36 cellular contexts compared by ENCODE assay signal in the genomic region with DNA sequence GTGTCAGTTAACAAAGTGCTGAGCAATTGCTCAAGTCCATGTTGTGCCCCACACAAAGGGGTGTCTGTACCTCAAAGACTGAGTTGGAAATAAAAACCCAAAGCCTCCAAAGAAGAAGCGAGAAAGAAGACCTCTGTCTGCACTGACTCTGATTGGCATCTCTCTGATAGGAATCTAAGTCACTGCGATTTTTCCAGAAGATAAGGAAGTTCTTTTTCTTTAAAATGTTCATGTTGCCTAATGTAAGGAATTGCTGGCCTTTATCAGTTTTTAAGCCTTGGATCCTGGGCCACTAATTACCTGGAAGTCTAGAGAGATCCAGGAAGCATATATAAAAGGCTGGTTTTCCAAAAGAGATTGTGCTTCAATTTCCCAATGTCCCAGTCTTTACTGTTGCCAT. TPM values are rescaled to one million over a fixed set of nuclear protein-coding genes. Genes with fewer than 3 reads are reported as not detected.
DNase-seq lines count a peak whose midpoint lies in the region; ATAC-seq, FAIRE-seq and TF ChIP-seq lines count a peak whose summit lies in the region.
"Had no signal": no experiment of that assay in that cellular context is flagged by ENCODE, and none has a peak within 500 bp of the region (broad histone marks: within the 10 kb centered on the region; RNA-seq: fewer than 3 reads in every experiment).

No MANE protein-coding gene starts in this region.

- in situ Hi-C loops in gastrocnemius medialis (cut with MboI; ENCODE audit: low sequenced_read_pairs in 4 of 4) = loop anchor here in 1 of 4 donors (25.0 kb wide), 1 partner anchor 464 kb away; no protein-coding TSS in a partner anchor

- H2BK5ac ChIP-seq in H1 (ENCODE audit: low read depth, low read length) = no peak overlapping the region
- no peak overlapping the region for H2BK5ac ChIP-seq in trophoblast cell (ENCODE audit: low read depth, low read length, poor library complexity)

- H3K36me3 Mint-ChIP-seq in GM23338 (ENCODE audit: low read depth) = no peaks in the 10 kb centered on the region
- H3K36me3 Mint-ChIP-seq: CD14-positive monocyte; CD4-positive, alpha-beta memory T cell; CD4-positive, CD25-positive, alpha-beta regulatory T cell; CD8-positive, alpha-beta T cell had no signal

- no peaks in the 10 kb centered on the region for H3K4me1 Mint-ChIP-seq in GM23338
- H3K4me1 Mint-ChIP-seq: B cell; CD14-positive monocyte; CD4-positive, CD25-positive, alpha-beta regulatory T cell; CD8-positive, alpha-beta memory T cell had no signal

- H3K9me2 ChIP-seq in GM23338 (ENCODE audit: insufficient read depth) (no peaks in the 10 kb centered on the region), MM.1S (replicated peaks; ENCODE audit: insufficient read depth, low read length) (no peaks in the 10 kb centered on the region)

- no peaks in the 10 kb centered on the region for H3K23me2 ChIP-seq in H1 (ENCODE audit: low read depth, low read length)

- H3K23ac ChIP-seq in H1 (ENCODE audit: insufficient read length) (no peak overlapping the region), trophoblast cell (ENCODE audit: low read length) (no peak overlapping the region)

- H3K27ac ChIP-seq in GM23338 (ENCODE audit: low read depth) = no peak overlapping the region
- no peak overlapping the region for H3K27ac ChIP-seq in H1 (ENCODE audit: low read depth, low read length)
- H3K27ac ChIP-seq in trophoblast cell (ENCODE audit: low read depth, low read length) = no peak overlapping the region
- H3K27ac ChIP-seq in gastrocnemius medialis = peak overlapping the region in 3 of 4 donors; percentile 9 to 41 (median 34)
- H3K27ac ChIP-seq in dorsolateral prefrontal cortex = no peak overlapping the region
- no peak overlapping the region for H3K27ac ChIP-seq in MM.1S (ENCODE audit: low read length)
- H3K27ac ChIP-seq: 22Rv1; A549; BLaER1; BLaER1 treated with 17β-estradiol and CSF1 and Interleukin-3, amounts not matched to agents 10 nM and 100 nM; C4-2B had no signal

- no peak for TF ChIP-seq RAD21 in H1 (IDR thresholded peaks at IDR 0.05 in 1 of 2, conservative IDR thresholded peaks at IDR 0.05 in 1 of 2; ENCODE audit: low read depth in 2 of 2, low read length in 2 of 2)

- no peak for DNase-seq in GM23338 (ENCODE audit: low spot score)
- no peak for DNase-seq in H1 (ENCODE audit: low read depth in 1 of 2, low spot score in 2 of 2)
- peak; percentile 30 to 90 for DNase-seq in trophoblast cell
- DNase-seq in gastrocnemius medialis = no peak
- no peak for DNase-seq in dorsolateral prefrontal cortex
- no peak for DNase-seq in HT-29 (ENCODE audit: low spot score)
- no peak for DNase-seq in sciatic nerve (ENCODE audit: low spot score)
- DNase-seq in MM.1S = no peak
- DNase-seq: 8988T; ACHN; AML-193; BE2C; C1 segment of cervical spinal cord; Caco-2; Calu3; CD4-positive, alpha-beta memory T cell; CD4-positive, alpha-beta T cell; CD4-positive, CD25-positive, alpha-beta regulatory T cell; CD8-positive, alpha-beta memory T cell; CD8-positive, alpha-beta T cell; COR-L47; DMS 273 treated with DMSO at 0.1 percent for 48 hours; DMS153; DMS79; DMS79 treated with DMSO at 0.1 percent for 48 hours; DND-41; EL had no signal

- H3K27me3 ChIP-seq in GM23338 (ENCODE audit: insufficient read depth) (no peaks in the 10 kb centered on the region), H1 (replicated peaks in 1 of 4; ENCODE audit: control insufficient read depth in 3 of 4, extremely low read depth in 1 of 4, insufficient read depth in 3 of 4, low read length in 3 of 4) (no peaks in the 10 kb centered on the region), trophoblast cell (ENCODE audit: insufficient read depth, low read length) (no peaks in the 10 kb centered on the region), gastrocnemius medialis (no peaks in the 10 kb centered on the region), dorsolateral prefrontal cortex (peaks cover 0 to 17% (median 0%) of the 10 kb centered on the region in 45 donors), MM.1S (replicated peaks; ENCODE audit: insufficient read depth, low read length) (no peaks in the 10 kb centered on the region)
- H3K27me3 ChIP-seq: BE2C; BLaER1; BLaER1 treated with 17β-estradiol and CSF1 and Interleukin-3, amounts not matched to agents 10 nM and 100 nM had no signal

- no peak overlapping the region for H3K4me3 ChIP-seq in GM23338
- no peak overlapping the region for H3K4me3 ChIP-seq in H1 (ENCODE audit: extremely low read depth in 1 of 4, insufficient read depth in 2 of 4, low read depth in 3 of 4, low read length in 4 of 4)
- no peak overlapping the region for H3K4me3 ChIP-seq in trophoblast cell (ENCODE audit: low read depth, low read length)
- H3K4me3 ChIP-seq in gastrocnemius medialis = no peak overlapping the region
- H3K4me3 ChIP-seq in dorsolateral prefrontal cortex = no peak overlapping the region
- no peak overlapping the region for H3K4me3 ChIP-seq in MM.1S (ENCODE audit: low read length)
- H3K4me3 ChIP-seq: A549; BLaER1; BLaER1 treated with 17β-estradiol and CSF1 and Interleukin-3, amounts not matched to agents 10 nM and 100 nM had no signal

- CTCF ChIA-PET in H1 (lab: Charles Lee; ENCODE audit: partially characterized antibody) = no interaction called here

- no peak for TF ChIP-seq EP300 in H1 (IDR thresholded peaks at IDR 0.05; ENCODE audit: borderline replicate concordance in 1 of 2, low read depth in 2 of 2, low read length in 2 of 2)

- peak overlapping the region; percentile 69 for H2AFZ ChIP-seq in GM23338
- peak overlapping the region; percentile 20; the same call in 1 of the 2 replicates for H2AFZ ChIP-seq in H1 (ENCODE audit: low read length)
- no peak overlapping the region for H2AFZ ChIP-seq in trophoblast cell (ENCODE audit: insufficient read depth, low read length, poor library complexity)
- H2AFZ ChIP-seq in MM.1S (ENCODE audit: low read length) = no peak overlapping the region

- no peak overlapping the region for H3K27ac Mint-ChIP-seq in GM23338
- H3K27ac Mint-ChIP-seq: B cell; CD14-positive monocyte; CD4-positive, alpha-beta memory T cell; CD4-positive, alpha-beta T cell; CD4-positive, CD25-positive, alpha-beta regulatory T cell; CD8-positive, alpha-beta T cell had no signal

- no peaks in the 10 kb centered on the region for H4K20me1 ChIP-seq in GM23338 (replicated peaks; ENCODE audit: insufficient read depth)
- no peaks in the 10 kb centered on the region for H4K20me1 ChIP-seq in H1 (replicated peaks in 1 of 2; ENCODE audit: control insufficient read depth in 1 of 2, insufficient read depth in 2 of 2, low read length in 2 of 2)
- H4K20me1 ChIP-seq in MM.1S (ENCODE audit: insufficient read depth, low read length) = no peaks in the 10 kb centered on the region
- H4K20me1 ChIP-seq: BLaER1; BLaER1 treated with 17β-estradiol and CSF1 and Interleukin-3, amounts not matched to agents 10 nM and 100 nM had no signal

- H3K9me3 Mint-ChIP-seq in GM23338 = no peaks in the 10 kb centered on the region; the same call in 2 of the 3 replicates
- H3K9me3 Mint-ChIP-seq: CD14-positive monocyte; CD4-positive, alpha-beta memory T cell; CD4-positive, alpha-beta T cell; CD8-positive, alpha-beta memory T cell; CD8-positive, alpha-beta T cell had no signal

- no peak overlapping the region for H3K18ac ChIP-seq in H1 (ENCODE audit: extremely low read depth, low read length)
- no peak overlapping the region for H3K18ac ChIP-seq in trophoblast cell (ENCODE audit: low read length)

- no peak overlapping the region for H2BK20ac ChIP-seq in H1 (ENCODE audit: low read length)

- H3K56ac ChIP-seq in H1 (replicated peaks; ENCODE audit: insufficient read length, low read depth, low read length) = no peak overlapping the region

- no peak overlapping the region for H4K12ac ChIP-seq in trophoblast cell (ENCODE audit: low read depth, low read length)

- no peak overlapping the region for H3K4me2 ChIP-seq in GM23338
- no peak overlapping the region for H3K4me2 ChIP-seq in H1 (ENCODE audit: insufficient read depth in 1 of 2, low read depth in 2 of 2, low read length in 2 of 2)
- H3K4me2 ChIP-seq in trophoblast cell (ENCODE audit: low read length) = no peak overlapping the region
- H3K4me2 ChIP-seq in MM.1S (ENCODE audit: low read depth, low read length) = no peak overlapping the region
- H3K4me2 ChIP-seq: A549; BLaER1; BLaER1 treated with 17β-estradiol and CSF1 and Interleukin-3, amounts not matched to agents 10 nM and 100 nM had no signal

- intact Hi-C loops in gastrocnemius medialis (cut with DNase I; ENCODE audit: low total_unique reads) = no loop called here
- intact Hi-C loops in dorsolateral prefrontal cortex (cut with DNase I) = no loop called here
- intact Hi-C loops in sciatic nerve (cut with DNase I) = no loop called here

- H3K4me1 ChIP-seq in GM23338 (ENCODE audit: insufficient read depth) = no peaks in the 10 kb centered on the region
- H3K4me1 ChIP-seq in H1 (replicated peaks in 1 of 4; ENCODE audit: control insufficient read depth in 3 of 4, insufficient read depth in 4 of 4, low read length in 3 of 4) = no peaks in the 10 kb centered on the region
- H3K4me1 ChIP-seq in trophoblast cell (ENCODE audit: control insufficient read depth in 1 of 2, insufficient read depth in 2 of 2, low read length in 2 of 2) = peaks cover 0 to 2% of the 10 kb centered on the region in 2 experiments
- H3K4me1 ChIP-seq in gastrocnemius medialis = peaks cover 27 to 35% of the 10 kb centered on the region in 2 donors
- no peaks in the 10 kb centered on the region for H3K4me1 ChIP-seq in MM.1S (ENCODE audit: low read length)
- H3K4me1 ChIP-seq: BE2C; BLaER1; BLaER1 treated with 17β-estradiol and CSF1 and Interleukin-3, amounts not matched to agents 10 nM and 100 nM had no signal

- H4K91ac ChIP-seq in H1 (replicated peaks; ENCODE audit: insufficient read length, low read length) = no peak overlapping the region
- no peak overlapping the region for H4K91ac ChIP-seq in trophoblast cell (ENCODE audit: low read depth, low read length)

- H3K4me3 Mint-ChIP-seq in GM23338 = no peak overlapping the region
- H3K4me3 Mint-ChIP-seq: B cell; CD14-positive monocyte; CD4-positive, alpha-beta memory T cell; CD4-positive, alpha-beta T cell; CD4-positive, CD25-positive, alpha-beta regulatory T cell; CD8-positive, alpha-beta memory T cell; CD8-positive, alpha-beta T cell had no signal

- POLR2A ChIA-PET in H1 (lab: Charles Lee; ENCODE audit: partially characterized antibody) = no interaction called here

- H4K5ac ChIP-seq in H1 (ENCODE audit: insufficient read length, low read depth, low read length) = no peak overlapping the region

- ATAC-seq in GM23338 = no peak
- no peak for ATAC-seq in gastrocnemius medialis
- ATAC-seq in sciatic nerve = no peak
- ATAC-seq: A549; CD8-positive, alpha-beta T cell had no signal

- H2BK15ac ChIP-seq in H1 (ENCODE audit: low read length) = no peak overlapping the region

- FAIRE-seq in H1 (lab: Jason Lieb, UNC) = no peak
- FAIRE-seq: A204.1, A549, D721Med had no signal

- no peak overlapping the region for H3K4ac ChIP-seq in H1 (replicated peaks; ENCODE audit: insufficient read length, low read depth, low read length)
- H3K4ac ChIP-seq in trophoblast cell (ENCODE audit: low read depth, low read length) = no peak overlapping the region

- no peak overlapping the region for H3K14ac ChIP-seq in H1 (ENCODE audit: insufficient read length)
- no peak overlapping the region for H3K14ac ChIP-seq in trophoblast cell (ENCODE audit: low read length)

- no peak for TF ChIP-seq CTCF in GM23338 (conservative IDR thresholded peaks at IDR 0.05; ENCODE audit: low read depth in 2 of 2)
- no peak for TF ChIP-seq CTCF in H1 (IDR thresholded peaks at IDR 0.05; ENCODE audit: control extremely low read depth in 1 of 3, insufficient read depth in 1 of 3, low read depth in 1 of 3, low read length in 3 of 3)
- TF ChIP-seq CTCF in gastrocnemius medialis (IDR thresholded peaks at IDR 0.05 in 4 of 5, conservative IDR thresholded peaks at IDR 0.05 in 1 of 5) = no peak
- TF ChIP-seq CTCF in dorsolateral prefrontal cortex (IDR thresholded peaks at IDR 0.05 in 54 of 56, conservative IDR thresholded peaks at IDR 0.05 in 2 of 56; ENCODE audit: low read depth in 1 of 56, partially characterized antibody in 56 of 56) = no peak
- TF ChIP-seq CTCF in MM.1S (IDR thresholded peaks at IDR 0.05; ENCODE audit: low read length) = no peak

- no peaks in the 10 kb centered on the region for H3K27me3 Mint-ChIP-seq in GM23338 (ENCODE audit: insufficient read depth, low read depth, poor library complexity)

- H3K36me3 ChIP-seq in GM23338 (ENCODE audit: insufficient read depth) (no peaks in the 10 kb centered on the region), H1 (ENCODE audit: control insufficient read depth in 2 of 4, insufficient read depth in 4 of 4, low read length in 3 of 4) (no peaks in the 10 kb centered on the region), trophoblast cell (ENCODE audit: control insufficient read depth in 1 of 2, insufficient read depth in 2 of 2, low read length in 2 of 2) (no peaks in the 10 kb centered on the region), gastrocnemius medialis (no peaks in the 10 kb centered on the region), MM.1S (replicated peaks; ENCODE audit: insufficient read depth, low read length) (no peaks in the 10 kb centered on the region)
- H3K36me3 ChIP-seq: BE2C; BLaER1; BLaER1 treated with 17β-estradiol and CSF1 and Interleukin-3, amounts not matched to agents 10 nM and 100 nM had no signal

- H3K9ac ChIP-seq in H1 (replicated peaks in 1 of 4; ENCODE audit: extremely low read depth in 1 of 4, low read depth in 3 of 4, low read length in 3 of 4) (no peak overlapping the region), trophoblast cell (ENCODE audit: low read length) (no peak overlapping the region), MM.1S (ENCODE audit: low read length) (no peak overlapping the region)
- H3K9ac ChIP-seq: BLaER1; BLaER1 treated with 17β-estradiol and CSF1 and Interleukin-3, amounts not matched to agents 10 nM and 100 nM had no signal

- no peak overlapping the region for H4K8ac ChIP-seq in H1 (ENCODE audit: extremely low read depth, insufficient read depth, low read length)
- H4K8ac ChIP-seq in trophoblast cell (ENCODE audit: low read depth, low read length) = no peak overlapping the region

- H2AK5ac ChIP-seq in H1 (ENCODE audit: low read depth, low read length) (no peak overlapping the region), trophoblast cell (ENCODE audit: low read length) (no peak overlapping the region)

- H3K79me2 ChIP-seq in GM23338 (replicated peaks; ENCODE audit: insufficient read depth) = no peaks in the 10 kb centered on the region
- no peaks in the 10 kb centered on the region for H3K79me2 ChIP-seq in H1 (ENCODE audit: control insufficient read depth in 1 of 2, insufficient read depth in 2 of 2, low read length in 2 of 2)
- no peaks in the 10 kb centered on the region for H3K79me2 ChIP-seq in trophoblast cell (ENCODE audit: control insufficient read depth, insufficient read depth, low read length, poor library complexity)
- H3K79me2 ChIP-seq in MM.1S (ENCODE audit: low read length) = no peaks in the 10 kb centered on the region

- TF ChIP-seq POLR2A in H1 (IDR thresholded peaks at IDR 0.05; ENCODE audit: control extremely low read depth in 1 of 2, low read depth in 2 of 2, low read length in 2 of 2) (no peak), gastrocnemius medialis (IDR thresholded peaks at IDR 0.05) (no peak)

- H2BK12ac ChIP-seq in H1 (ENCODE audit: low read depth, low read length) = no peak overlapping the region
- no peak overlapping the region for H2BK12ac ChIP-seq in trophoblast cell (ENCODE audit: low read length)

- H2BK120ac ChIP-seq in H1 (replicated peaks; ENCODE audit: low read depth, low read length) = no peak overlapping the region
- no peak overlapping the region for H2BK120ac ChIP-seq in trophoblast cell (ENCODE audit: insufficient read depth, low read length, poor library complexity)

- 83% methylated on average over 2 of the region's 2 CpGs; no CpG with 5 or more reads in 1 of the 2 experiments for WGBS in H1 (ENCODE audit: extremely low coverage in 1 of 2, insufficient coverage in 1 of 2, insufficient read length in 1 of 2, insufficient replicate concordance in 2 of 2, low coverage in 1 of 2, low lambda C conversion rate in 2 of 2, missing lambda C conversion rate in 1 of 2), 2 experiments
- no CpG with 5 or more reads among the region's 2 CpGs for WGBS in trophoblast cell (ENCODE audit: extremely low coverage, insufficient coverage, insufficient read length)

- no peaks in the 10 kb centered on the region for H3F3A ChIP-seq in GM23338 (replicated peaks; ENCODE audit: low read depth)
- no peaks in the 10 kb centered on the region for H3F3A ChIP-seq in MM.1S (ENCODE audit: insufficient read depth, low read length)

- H3K9me3 ChIP-seq in H1 (ENCODE audit: insufficient read depth in 2 of 2, low read depth in 1 of 2, low read length in 1 of 2) (no peaks in the 10 kb centered on the region), trophoblast cell (ENCODE audit: insufficient read depth, low read depth, low read length) (no peaks in the 10 kb centered on the region), gastrocnemius medialis (no peaks in the 10 kb centered on the region), MM.1S (replicated peaks; ENCODE audit: insufficient read depth, low read length) (no peaks in the 10 kb centered on the region)
- H3K9me3 ChIP-seq: A549; BE2C; BLaER1; BLaER1 treated with 17β-estradiol and CSF1 and Interleukin-3, amounts not matched to agents 10 nM and 100 nM; Caco-2 had no signal

- H3K79me1 ChIP-seq in H1 (ENCODE audit: low read depth, low read length) (no peaks in the 10 kb centered on the region), trophoblast cell (ENCODE audit: low read length) (no peaks in the 10 kb centered on the region)

RNA-seq across cellular contexts. Expression of gene MET, which starts 24.1 kb away (rescaled TPM):
- total RNA-seq in GM23338 (2014; rRNA removed; shearing (Covaris generic)) = 16.3 and 23.1 TPM in 2 replicates
- polyA plus RNA-seq in GM23338 (2016; fragmentation: Nextera tagmentation; extraction: Ambion mirVana) (3.8 and 4.8 TPM in 2 replicates), H1 (2011; rRNA removed) (3.5 TPM in 2 replicates)
- 12.9 and 15.1 TPM in 2 replicates for total RNA-seq in H1 (2021; fragmentation: NEBNext Ultra II Directional; extraction: Animal tissue kit (Norgen Biotek cat#: 25700))
- polyA plus RNA-seq in H1 (2011; cell fraction: cytosol; rRNA removed) = 4.8 TPM
- polyA plus RNA-seq in H1 (2011; cell fraction: nucleus; rRNA removed) = 6.1 TPM
- 3.5 to 6.4 TPM (median 5.5 TPM) in 4 replicates for polyA plus RNA-seq in H1 (2012, experiment 1 of 2)
- 0.59 TPM for polyA plus RNA-seq in H1 (2012, experiment 2 of 2)
- polyA plus RNA-seq in H1 (2013, experiment 1 of 2) = 13.0 TPM
- 13.4 TPM for polyA plus RNA-seq in H1 (2013, experiment 2 of 2)
- 26.9 and 40.5 TPM in 2 replicates for polyA minus RNA-seq in H1 (2011; rRNA and poly(A)+ RNA removed)
- 9.5 TPM for polyA minus RNA-seq in H1 (2011; cell fraction: cytosol; rRNA and poly(A)+ RNA removed)
- polyA minus RNA-seq in H1 (2011; cell fraction: nucleus; rRNA and poly(A)+ RNA removed) = 23.8 TPM
- polyA plus RNA-seq in trophoblast cell (2013) = 16.2 and 16.3 TPM in 2 replicates
- total RNA-seq in gastrocnemius medialis (10 to 100 TPM; 15.9 to 36.8 (median 28.7) TPM), dorsolateral prefrontal cortex (10 to 100 TPM in 90 of 120 experiments, 1 to 10 TPM in 30; 2.1 to 40.6 (median 13.7) TPM), sciatic nerve (60.7 TPM)
- 123 and 128 TPM in 2 replicates for total RNA-seq in HT-29 (2014; rRNA removed; shearing (Covaris generic))
- total RNA-seq: CD4-positive, CD25-positive, alpha-beta regulatory T cell; CD8-positive, alpha-beta T cell had no signal
- polyA plus RNA-seq: CD14-positive monocyte; CD4-positive, alpha-beta memory T cell; CD4-positive, CD25-positive, alpha-beta regulatory T cell; CD8-positive, alpha-beta memory T cell had no signal

Comparison
In these comparisons a context has a peak if more than half of its experiments do, and no peak if none do; other contexts are left out.
1. DNase-seq: peak in trophoblast cell (2 of 2); none in GM23338 (single experiment), H1 (0 of 2), gastrocnemius medialis (0 of 2), dorsolateral prefrontal cortex (0 of 10), HT-29 (single experiment), sciatic nerve (single experiment) and MM.1S (single experiment).
2. H2AFZ ChIP-seq: peak in GM23338 (single experiment) and H1 (single experiment); none in trophoblast cell (single experiment) and MM.1S (single experiment).
3. H3K27ac ChIP-seq: peak in gastrocnemius medialis (3 of 4); none in GM23338 (single experiment), H1 (single experiment), trophoblast cell (single experiment), dorsolateral prefrontal cortex (0 of 59) and MM.1S (single experiment).